ENCODE assay signal across 8 cellular contexts in the genomic region with DNA sequence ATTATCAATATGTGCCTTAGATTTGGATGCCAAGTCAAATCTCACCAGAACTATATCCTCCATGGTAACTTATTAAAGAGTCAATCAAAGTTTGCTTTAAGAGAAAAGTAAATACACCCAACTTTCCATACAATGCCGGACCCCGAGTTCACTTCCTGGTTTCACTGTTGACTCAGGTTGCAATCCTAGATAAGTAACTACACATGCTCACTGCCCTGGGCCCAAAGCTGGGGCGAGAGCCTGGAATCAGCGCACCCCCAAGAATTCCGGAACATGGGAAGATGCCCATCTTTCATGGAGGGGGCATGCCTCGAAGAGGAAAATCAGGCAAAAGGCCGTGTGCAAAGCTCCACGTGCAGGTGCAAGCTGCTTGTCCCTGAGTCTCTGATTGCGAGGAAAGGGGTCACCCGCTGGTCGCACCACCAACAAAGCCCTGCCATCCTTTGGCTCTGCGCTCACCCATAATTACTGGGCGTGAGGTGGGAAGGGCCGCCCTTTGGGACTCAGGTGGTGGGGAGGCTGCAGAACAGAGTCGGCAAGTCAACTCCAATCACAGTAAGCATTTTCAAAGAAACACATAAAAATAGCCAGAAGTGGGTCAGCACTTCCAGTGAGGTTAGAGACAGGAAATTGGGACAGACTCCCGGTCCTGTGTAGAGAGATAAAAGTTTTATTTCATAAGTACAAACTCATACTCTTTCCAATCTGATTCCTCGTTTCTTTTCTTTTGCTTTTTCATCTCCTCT.
DNase-seq lines count a peak whose midpoint lies in the region; ATAC-seq and TF ChIP-seq lines count a peak whose summit lies in the region.

No MANE protein-coding gene starts in this region.

- H3K27me3 Mint-ChIP-seq in mesothelial cell of epicardium (ENCODE audit: low read depth) = no peaks in the 10 kb centered on the region

- no peaks in the 10 kb centered on the region for H3K27me3 ChIP-seq in ascending aorta

- DNase-seq in A172 (ENCODE audit: low spot score) (peak; percentile 42), HuH-7.5 (ENCODE audit: low spot score) (peak; percentile 51), ascending aorta (ENCODE audit: low spot score in 2 of 2) (peak in 1 of 2 donors; percentile 62), mesothelial cell of epicardium (ENCODE audit: low spot score in 2 of 2, unreplicated experiment in 2 of 2) (no peak)
- DNase-seq in stimulated activated naive CD4-positive, alpha-beta T cell treated with Interleukin-2 at 50 U/mL for 16 hours (lab: John Stamatoyannopoulos, UW) = no peak

- H3K9me3 ChIP-seq in ascending aorta = no peaks in the 10 kb centered on the region

- H3K9me3 Mint-ChIP-seq in mesothelial cell of epicardium = no peaks in the 10 kb centered on the region

- intact Hi-C loops in ascending aorta (cut with DNase I) = no loop called here

- TF ChIP-seq CTCF in ascending aorta (IDR thresholded peaks at IDR 0.05) (no peak), mesothelial cell of epicardium (IDR thresholded peaks at IDR 0.05; ENCODE audit: unreplicated experiment) (no peak)

- H3K27ac Mint-ChIP-seq in mesothelial cell of epicardium = peak overlapping the region; percentile 98

- peak overlapping the region; percentile 81 to 85 for H3K27ac ChIP-seq in ascending aorta

- H3K4me1 Mint-ChIP-seq in mesothelial cell of epicardium = peaks cover 76% of the 10 kb centered on the region

- no peak overlapping the region for H3K4me3 ChIP-seq in ascending aorta

- H3K36me3 ChIP-seq in ascending aorta = no peaks in the 10 kb centered on the region

- ATAC-seq in HG02970 (IDR thresholded peaks at IDR 0.05; ENCODE audit: low FRiP score, unreplicated experiment) (no peak), HG03460 (IDR thresholded peaks at IDR 0.05; ENCODE audit: unreplicated experiment) (no peak), GM21423 (IDR thresholded peaks at IDR 0.05; ENCODE audit: unreplicated experiment) (no peak)

- H3K4me1 ChIP-seq in ascending aorta = peaks cover 19 to 51% of the 10 kb centered on the region in 2 donors

- H3K36me3 Mint-ChIP-seq in mesothelial cell of epicardium = no peaks in the 10 kb centered on the region

- no peak overlapping the region for H3K4me3 Mint-ChIP-seq in mesothelial cell of epicardium

Comparison
In these comparisons a context has a peak if more than half of its experiments do, and no peak if none do; other contexts are left out.
1. DNase-seq: peak in A172 (single experiment) and HuH-7.5 (single experiment); none in mesothelial cell of epicardium (0 of 2) and stimulated activated naive CD4-positive, alpha-beta T cell treated with Interleukin-2 at 50 U/mL for 16 hours (single experiment).